Comparison of ENCODE assay signal across 8 cellular contexts in the genomic region with DNA sequence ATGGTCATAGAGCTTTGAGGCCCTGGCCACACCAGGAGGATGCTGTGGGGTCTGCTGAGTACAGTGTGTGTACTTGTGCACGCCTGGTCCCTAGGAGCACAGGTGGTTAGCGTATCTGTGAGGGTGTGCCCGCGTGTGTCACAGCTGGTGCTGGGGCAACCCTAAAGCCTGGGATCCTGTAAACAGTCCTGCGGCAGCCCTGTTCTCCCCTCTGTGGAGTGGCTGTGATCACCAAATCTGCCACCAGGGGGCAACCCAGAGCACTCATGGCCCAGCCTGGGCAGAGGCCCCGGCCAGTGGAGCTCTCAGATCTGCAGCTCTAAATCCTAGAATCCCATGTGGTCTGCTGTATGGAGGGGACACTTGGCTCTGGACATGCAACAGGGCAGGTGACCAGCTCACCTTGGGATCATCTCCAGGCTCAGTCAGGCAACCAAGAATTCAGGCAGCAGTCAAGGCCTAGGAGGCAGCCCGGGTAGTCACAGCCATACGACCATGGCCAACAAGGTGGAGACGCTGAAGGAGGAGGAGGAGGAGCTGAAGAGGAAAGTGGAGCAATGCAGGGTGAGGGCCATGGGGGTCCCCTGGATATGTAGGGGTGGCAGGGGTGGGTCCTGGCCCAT. TPM values are rescaled to one million over a fixed set of nuclear protein-coding genes. Genes with fewer than 3 reads are reported as not detected.
DNase-seq lines count a peak whose midpoint lies in the region; ATAC-seq and TF ChIP-seq lines count a peak whose summit lies in the region.

No MANE protein-coding gene starts in this region.

- H3K36me3 ChIP-seq in esophagus squamous epithelium, result peaks cover 7 to 63% (median 15%) of the 10 kb centered on the region in 3 donors

- H3K27me3 ChIP-seq in esophagus squamous epithelium, result no peaks in the 10 kb centered on the region

- H3K4me1 ChIP-seq in esophagus squamous epithelium, result peaks cover 40 to 70% (median 56%) of the 10 kb centered on the region in 3 donors

- no peaks in the 10 kb centered on the region for H3K27me3 Mint-ChIP-seq in nephron (ENCODE audit: low read depth)

- no peaks in the 10 kb centered on the region for H3K9me3 ChIP-seq in esophagus squamous epithelium

- peak overlapping the region; percentile 41 to 62 (median 55) for H3K27ac Mint-ChIP-seq in nephron

- ATAC-seq in HG03135 (IDR thresholded peaks at IDR 0.05; ENCODE audit: unreplicated experiment) (peak; percentile 52), GM18519 (IDR thresholded peaks at IDR 0.05; ENCODE audit: low FRiP score, unreplicated experiment) (no peak)
- ATAC-seq in stimulated activated naive CD8-positive, alpha-beta T cell treated with anti-CD3 and anti-CD28 coated beads, Interleukin-15, Interleukin-2, amounts not matched to agents 100 U/mL and 50 U/mL, for 24 hours, result peak; percentile 81

- H3K4me1 Mint-ChIP-seq in nephron, result peaks cover 15% of the 10 kb centered on the region

- intact Hi-C loops in esophagus squamous epithelium (cut with DNase I), result loop anchor here (5.0 kb wide), 1 partner anchor 39 kb away; no protein-coding TSS in a partner anchor

- DNase-seq in ELF-1 (ENCODE audit: low read depth, low spot score), result peak; percentile 88
- DNase-seq in activated T-cell treated with anti-CD3 and anti-CD28 coated beads for 48 hours (ENCODE audit: low read depth), result peak; percentile 84
- DNase-seq in esophagus squamous epithelium (lab: John Stamatoyannopoulos, UW), result no peak
- peak; percentile 94 for DNase-seq in stimulated activated naive CD8-positive, alpha-beta T cell treated with anti-CD3 and anti-CD28 coated beads, Interleukin-15, Interleukin-2, amounts not matched to agents 100 U/mL and 50 U/mL, for 24 hours

- TF ChIP-seq POLR2A in esophagus squamous epithelium (IDR thresholded peaks at IDR 0.05), result no peak

- peaks cover 14% of the 10 kb centered on the region for H3K36me3 Mint-ChIP-seq in nephron (ENCODE audit: low read depth)

- H3K4me3 Mint-ChIP-seq in nephron, result peak overlapping the region; percentile 11 to 67 (median 59)

- H3K4me3 ChIP-seq in esophagus squamous epithelium, result peak overlapping the region in 1 of 4 donors; percentile 0

- H3K9me3 Mint-ChIP-seq in nephron, result no peaks in the 10 kb centered on the region

- TF ChIP-seq CTCF in esophagus squamous epithelium (IDR thresholded peaks at IDR 0.05) (peak; percentile 92 to 97 (median 94)), nephron (IDR thresholded peaks at IDR 0.05; ENCODE audit: unreplicated experiment in 3 of 3) (peak; percentile 87 to 91 (median 89))

- 13 to 80% methylated on average over 3 to 4 of the region's 9 CpGs for WGBS in esophagus squamous epithelium, 2 donors

- H3K27ac ChIP-seq in esophagus squamous epithelium, result peak overlapping the region in 3 of 4 donors; percentile 33 to 56 (median 44)

TF ChIP-seq in PFSK-1, 5 proteins besides CTCF, POLR2A, EP300 and RAD21:
- TF ChIP-seq TAF1 (IDR thresholded peaks at IDR 0.05; ENCODE audit: borderline replicate concordance, insufficient read depth, low read length) (no peak), FOXP2 (optimal IDR thresholded peaks at IDR 0.05; ENCODE audit: borderline replicate concordance, extremely low read depth, extremely low read length, insufficient read depth) (peak; percentile 48)

RNA-seq across cellular contexts. Expression of a gene that starts 3.9 kb away (rescaled TPM):
- 70.9 TPM for polyA plus RNA-seq in PFSK-1 (2012; ENCODE audit: insufficient read length, low read depth)
- 10 to 100 TPM; 33.8 to 53.4 (median 42.0) TPM for total RNA-seq in esophagus squamous epithelium

RNA-seq across cellular contexts. Expression of a gene that starts 15.2 kb away (rescaled TPM):
- polyA plus RNA-seq in PFSK-1 (2012; ENCODE audit: insufficient read length, low read depth), result 39.1 TPM
- total RNA-seq in esophagus squamous epithelium, result 1 to 10 TPM; 2.3 to 4.1 (median 2.9) TPM

RNA-seq across cellular contexts. Expression of a gene that starts 32.1 kb away (rescaled TPM):
- 3,196 TPM for polyA plus RNA-seq in PFSK-1 (2012; ENCODE audit: insufficient read length, low read depth)
- total RNA-seq in esophagus squamous epithelium, result 100 to 1,000 TPM in 2 of 4 donors, 10 to 100 TPM in 2; 25.4 to 261 (median 92.3) TPM

RNA-seq across cellular contexts. Expression of a gene that starts 34.7 kb away (rescaled TPM):
- polyA plus RNA-seq in PFSK-1 (2012; ENCODE audit: insufficient read length, low read depth), result 77.6 TPM
- 10 to 100 TPM; 32.2 to 54.3 (median 39.5) TPM for total RNA-seq in esophagus squamous epithelium

RNA-seq across cellular contexts. Expression of a gene that starts 42.8 kb away (rescaled TPM):
- polyA plus RNA-seq in PFSK-1 (2012; ENCODE audit: insufficient read length, low read depth), result 54.5 TPM
- 10 to 100 TPM; 34.3 to 44.5 (median 40.8) TPM for total RNA-seq in esophagus squamous epithelium
